In genomic region chr19:29475469-29475868, GRCh38 we compare ENCODE assay signal across 6 cellular contexts. TPM values are rescaled to one million over a fixed set of nuclear protein-coding genes. Genes with fewer than 3 reads are reported as not detected.
"Had no signal": no experiment of that assay in that cellular context is flagged by ENCODE, and none has a peak within 500 bp of the region (broad histone marks: within the 10 kb centered on the region; RNA-seq: fewer than 3 reads in every experiment).

No MANE protein-coding gene starts in this region.

- H3K4me3 ChIP-seq: GM23338 had no signal

- H3K27ac Mint-ChIP-seq: GM23338 had no signal

- H3K4me3 Mint-ChIP-seq: GM23338, H9 had no signal

- ATAC-seq: GM23338 had no signal

- H3K4me1 Mint-ChIP-seq: GM23338 had no signal

- DNase-seq: H9, HCEC 1CT, IMR-90, KBM-7 had no signal

RNA-seq across cellular contexts. Expression of gene VSTM2B, which starts 50.3 kb away (rescaled TPM):
- total RNA-seq: HT-29, IMR-90 had no signal
- polyA plus RNA-seq: IMR-90 had no signal
